In genomic region chr7:47440320-47440719, GRCh38 we compare ENCODE assay signal across 17 cellular contexts.
"Had no signal": no experiment of that assay in that cellular context is flagged by ENCODE, and none has a peak within 500 bp of the region (broad histone marks: within the 10 kb centered on the region; RNA-seq: fewer than 3 reads in every experiment).

No MANE protein-coding gene starts in this region.

- H3K36me3 Mint-ChIP-seq: activated naive CD4-positive, alpha-beta T cell treated with anti-CD3 and anti-CD28 coated beads, Interleukin-2, amount 50 U/mL, for 72 hours; naive thymus-derived CD8-positive, alpha-beta T cell; T-cell had no signal

- H3K27me3 ChIP-seq: adrenal gland, foreskin keratinocyte, hepatocyte, upper lobe of right lung had no signal

- H3K9me3 ChIP-seq: adrenal gland, thoracic aorta, upper lobe of right lung had no signal

- ATAC-seq: activated CD4-positive, alpha-beta T cell treated with anti-CD3 and anti-CD28 coated beads for 36 hours; activated naive CD4-positive, alpha-beta T cell treated with anti-CD3 and anti-CD28 coated beads, Interleukin-2, amount 50 U/mL, for 72 hours; foreskin keratinocyte; naive thymus-derived CD8-positive, alpha-beta T cell; T-cell; upper lobe of right lung; WTC11 had no signal

- H2AFZ ChIP-seq: hepatocyte had no signal

- H3K4me1 ChIP-seq: foreskin keratinocyte had no signal

- H3K27ac ChIP-seq: epithelial cell of prostate, foreskin keratinocyte, hepatocyte, thoracic aorta, upper lobe of right lung had no signal

- DNase-seq: activated CD4-positive, alpha-beta T cell treated with anti-CD3 and anti-CD28 coated beads for 36 hours; activated CD4-positive, alpha-beta T cell treated with anti-CD3 and anti-CD28 coated beads, Interleukin-2, amount 50 U/mL, for 48 hours; activated gamma-delta T cell treated with Interleukin-2 at 50 U/mL for 16 hours; activated T-cell treated with anti-CD3 and anti-CD28 coated beads for 4 hours; adrenal gland; endodermal cell; foreskin keratinocyte; naive thymus-derived CD8-positive, alpha-beta T cell; T-cell had no signal

- H3K4me3 Mint-ChIP-seq: activated CD4-positive, alpha-beta T cell treated with anti-CD3 and anti-CD28 coated beads for 36 hours; activated T-helper 1 cell treated with anti-CD3 and anti-CD28 coated beads, Interleukin-12 subunit alpha, Interleukin-12 subunit beta, Interleukin-2, Interleukin-4 antibody, amounts not matched to agents 30 ng/mL and 10 ng/mL and 1 ng/mL, durations not matched to agents 14 hours and 24 hours and 36 hours; endodermal cell; memory B cell; naive thymus-derived CD8-positive, alpha-beta T cell; T-cell; WTC11 had no signal

- H3K4me3 ChIP-seq: adrenal gland, hepatocyte, thoracic aorta, upper lobe of right lung had no signal

- H3K4me2 ChIP-seq: hepatocyte had no signal

- H3K9me3 Mint-ChIP-seq: activated naive CD4-positive, alpha-beta T cell treated with anti-CD3 and anti-CD28 coated beads, Interleukin-2, amount 50 U/mL, for 72 hours; activated T-helper 1 cell treated with anti-CD3 and anti-CD28 coated beads, Interleukin-12 subunit alpha, Interleukin-12 subunit beta, Interleukin-2, Interleukin-4 antibody, amounts not matched to agents 30 ng/mL and 10 ng/mL and 1 ng/mL, durations not matched to agents 14 hours and 24 hours and 36 hours; endodermal cell; memory B cell; naive thymus-derived CD8-positive, alpha-beta T cell; T-cell; WTC11 had no signal

- H3K4me1 Mint-ChIP-seq: activated CD4-positive, alpha-beta T cell treated with anti-CD3 and anti-CD28 coated beads for 36 hours; T-cell had no signal

- H3K27me3 Mint-ChIP-seq: activated CD4-positive, alpha-beta T cell treated with anti-CD3 and anti-CD28 coated beads for 36 hours; memory B cell; naive thymus-derived CD8-positive, alpha-beta T cell; T-cell had no signal

- H3K27ac Mint-ChIP-seq: activated CD4-positive, alpha-beta T cell treated with anti-CD3 and anti-CD28 coated beads for 36 hours; activated naive CD4-positive, alpha-beta T cell treated with anti-CD3 and anti-CD28 coated beads, Interleukin-2, amount 50 U/mL, for 72 hours; activated T-helper 1 cell treated with anti-CD3 and anti-CD28 coated beads, Interleukin-12 subunit alpha, Interleukin-12 subunit beta, Interleukin-2, Interleukin-4 antibody, amounts not matched to agents 30 ng/mL and 10 ng/mL and 1 ng/mL, durations not matched to agents 14 hours and 24 hours and 36 hours; endodermal cell; memory B cell; T-cell; WTC11 had no signal
